Comparison of ENCODE assay signal across 12 cellular contexts in the genomic region with DNA sequence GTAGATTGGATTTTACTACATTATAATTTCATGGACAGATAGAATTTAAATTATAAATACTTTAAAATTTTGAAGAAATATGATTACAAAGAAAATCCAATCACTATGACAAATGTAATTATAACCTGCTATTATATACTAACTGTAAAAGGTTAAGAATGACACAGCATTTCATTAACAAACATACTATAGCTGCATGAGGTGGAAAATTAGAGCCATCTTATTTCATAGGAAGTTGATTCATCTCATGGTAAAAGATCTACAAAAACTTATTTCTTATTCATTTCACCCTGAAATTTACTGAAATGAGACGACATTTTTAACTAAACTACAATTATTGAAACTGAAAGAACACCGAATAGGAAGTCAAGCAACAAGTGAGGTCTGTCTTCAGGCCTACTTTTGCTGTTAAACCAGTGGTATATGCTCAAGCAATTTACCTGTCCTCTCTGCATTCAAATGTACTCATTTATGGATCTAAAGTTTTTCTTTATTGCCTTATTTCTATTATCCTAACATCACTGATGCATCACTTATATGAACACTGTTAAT.
DNase-seq lines count a peak whose midpoint lies in the region; ATAC-seq, FAIRE-seq and TF ChIP-seq lines count a peak whose summit lies in the region.
"Had no signal": no experiment of that assay in that cellular context is flagged by ENCODE, and none has a peak within 500 bp of the region (broad histone marks: within the 10 kb centered on the region; RNA-seq: fewer than 3 reads in every experiment).

No MANE protein-coding gene starts in this region.

- H3K79me1 ChIP-seq in trophoblast cell (ENCODE audit: low read length) = no peaks in the 10 kb centered on the region

- WGBS in trophoblast cell (ENCODE audit: extremely low coverage, insufficient coverage, insufficient read length) = no CpG with 5 or more reads among the region's 2 CpGs

- H2BK12ac ChIP-seq in trophoblast cell (ENCODE audit: low read length) = no peak overlapping the region

- H2AFZ ChIP-seq in trophoblast cell (ENCODE audit: insufficient read depth, low read length, poor library complexity) = no peak overlapping the region

- H3K4me1 Mint-ChIP-seq in activated T-helper 2 cell treated with anti-CD3 and anti-CD28 coated beads, Interferon-gamma antibody, Interleukin-2, Interleukin-4, amounts not matched to agents 10 μg/mL and 5 μg/mL and 100 μg/mL, durations not matched to agents 14 hours and 24 hours and 36 hours (ENCODE audit: low read depth) = peaks cover 41% of the 10 kb centered on the region

- no peak overlapping the region for H2AK5ac ChIP-seq in trophoblast cell (ENCODE audit: low read length)

- intact Hi-C loops in activated T-helper 2 cell treated with anti-CD3 and anti-CD28 coated beads, Interferon-gamma antibody, Interleukin-2, Interleukin-4, amounts not matched to agents 10 μg/mL and 5 μg/mL and 100 μg/mL, durations not matched to agents 14 hours and 24 hours and 36 hours (cut with micrococcal nuclease) = loop anchor here (1.0 to 10.0 kb wide), 7 partner anchors 45 to 224 kb away; a partner anchor contains a TSS

- H2BK120ac ChIP-seq in trophoblast cell (ENCODE audit: insufficient read depth, low read length, poor library complexity) = no peak overlapping the region

- no peaks in the 10 kb centered on the region for H3K4me1 ChIP-seq in trophoblast cell (ENCODE audit: control insufficient read depth in 1 of 2, insufficient read depth in 2 of 2, low read length in 2 of 2)

- peak overlapping the region; percentile 74 for H3K27ac Mint-ChIP-seq in activated T-helper 2 cell treated with anti-CD3 and anti-CD28 coated beads, Interferon-gamma antibody, Interleukin-2, Interleukin-4, amounts not matched to agents 10 μg/mL and 5 μg/mL and 100 μg/mL, durations not matched to agents 14 hours and 24 hours and 36 hours

- DNase-seq in GM12865 (ENCODE audit: low read depth) = peak; percentile 64
- no peak for DNase-seq in activated T-helper 2 cell treated with anti-CD3 and anti-CD28 coated beads, Interferon-gamma antibody, Interleukin-2, Interleukin-4, amounts not matched to agents 10 μg/mL and 5 μg/mL and 100 μg/mL, durations not matched to agents 14 hours and 24 hours and 36 hours (ENCODE audit: low spot score)
- DNase-seq in urothelium cell line (ENCODE audit: low spot score) = no peak
- DNase-seq in T1000 (lab: John Stamatoyannopoulos, UW) = no peak
- no peak for DNase-seq in trophoblast cell
- DNase-seq: activated effector memory CD4-positive, alpha-beta T cell treated with Interleukin-2 at 50 U/mL for 16 hours; left ventricle myocardium superior; NCI-H1436 had no signal

- no peak for TF ChIP-seq CTCF in GM12865 (IDR thresholded peaks at IDR 0.05; ENCODE audit: insufficient read depth, low read depth, low read length, missing control alignments)

- H3K4me3 ChIP-seq in GM12865 (ENCODE audit: low read depth, low read length) (no peak overlapping the region; the same call in 1 of the 2 replicates), trophoblast cell (ENCODE audit: low read depth, low read length) (no peak overlapping the region)

- H3K9ac ChIP-seq in trophoblast cell (ENCODE audit: low read length) = no peak overlapping the region

- H3K9me3 ChIP-seq in trophoblast cell (ENCODE audit: insufficient read depth, low read depth, low read length) = no peaks in the 10 kb centered on the region

- H3K27me3 Mint-ChIP-seq in activated T-helper 2 cell treated with anti-CD3 and anti-CD28 coated beads, Interferon-gamma antibody, Interleukin-2, Interleukin-4, amounts not matched to agents 10 μg/mL and 5 μg/mL and 100 μg/mL, durations not matched to agents 14 hours and 24 hours and 36 hours (ENCODE audit: low read depth) = no peaks in the 10 kb centered on the region

- peak; percentile 48 for ATAC-seq in GM18909 (IDR thresholded peaks at IDR 0.05; ENCODE audit: poor library complexity, unreplicated experiment)
- peak; percentile 61 for ATAC-seq in HG02981 (IDR thresholded peaks at IDR 0.05; ENCODE audit: unreplicated experiment)
- no peak for ATAC-seq in GM21576 (IDR thresholded peaks at IDR 0.05; ENCODE audit: unreplicated experiment)
- ATAC-seq: left ventricle myocardium superior had no signal

- no peak overlapping the region for H4K12ac ChIP-seq in trophoblast cell (ENCODE audit: low read depth, low read length)

- H4K91ac ChIP-seq in trophoblast cell (ENCODE audit: low read depth, low read length) = no peak overlapping the region

- peaks cover 0 to 1% of the 10 kb centered on the region in 2 experiments for H3K36me3 ChIP-seq in trophoblast cell (ENCODE audit: control insufficient read depth in 1 of 2, insufficient read depth in 2 of 2, low read length in 2 of 2)

- H3K4me2 ChIP-seq in trophoblast cell (ENCODE audit: low read length) = no peak overlapping the region

- H3K9me3 Mint-ChIP-seq in activated T-helper 2 cell treated with anti-CD3 and anti-CD28 coated beads, Interferon-gamma antibody, Interleukin-2, Interleukin-4, amounts not matched to agents 10 μg/mL and 5 μg/mL and 100 μg/mL, durations not matched to agents 14 hours and 24 hours and 36 hours = no peaks in the 10 kb centered on the region

- FAIRE-seq in urothelium cell line (lab: Jason Lieb, UNC) = no peak
- FAIRE-seq: TTC549 had no signal

- H3K23ac ChIP-seq in trophoblast cell (ENCODE audit: low read length) = no peak overlapping the region

- no peaks in the 10 kb centered on the region for H3K27me3 ChIP-seq in trophoblast cell (ENCODE audit: insufficient read depth, low read length)

- no peak overlapping the region for H3K14ac ChIP-seq in trophoblast cell (ENCODE audit: low read length)

- no peak overlapping the region for H3K4ac ChIP-seq in trophoblast cell (ENCODE audit: low read depth, low read length)

- H3K79me2 ChIP-seq in trophoblast cell (ENCODE audit: control insufficient read depth, insufficient read depth, low read length, poor library complexity) = no peaks in the 10 kb centered on the region

- H3K27ac ChIP-seq in trophoblast cell (ENCODE audit: low read depth, low read length) = no peak overlapping the region

- peak overlapping the region; percentile 13 for H3K4me3 Mint-ChIP-seq in activated T-helper 2 cell treated with anti-CD3 and anti-CD28 coated beads, Interferon-gamma antibody, Interleukin-2, Interleukin-4, amounts not matched to agents 10 μg/mL and 5 μg/mL and 100 μg/mL, durations not matched to agents 14 hours and 24 hours and 36 hours (ENCODE audit: low read depth)

- peaks cover 59% of the 10 kb centered on the region for H3K36me3 Mint-ChIP-seq in activated T-helper 2 cell treated with anti-CD3 and anti-CD28 coated beads, Interferon-gamma antibody, Interleukin-2, Interleukin-4, amounts not matched to agents 10 μg/mL and 5 μg/mL and 100 μg/mL, durations not matched to agents 14 hours and 24 hours and 36 hours (ENCODE audit: low read depth)

- H3K18ac ChIP-seq in trophoblast cell (ENCODE audit: low read length) = no peak overlapping the region

- H4K8ac ChIP-seq in trophoblast cell (ENCODE audit: low read depth, low read length) = no peak overlapping the region

- no peak overlapping the region for H2BK5ac ChIP-seq in trophoblast cell (ENCODE audit: low read depth, low read length, poor library complexity)
